In the genomic region with DNA sequence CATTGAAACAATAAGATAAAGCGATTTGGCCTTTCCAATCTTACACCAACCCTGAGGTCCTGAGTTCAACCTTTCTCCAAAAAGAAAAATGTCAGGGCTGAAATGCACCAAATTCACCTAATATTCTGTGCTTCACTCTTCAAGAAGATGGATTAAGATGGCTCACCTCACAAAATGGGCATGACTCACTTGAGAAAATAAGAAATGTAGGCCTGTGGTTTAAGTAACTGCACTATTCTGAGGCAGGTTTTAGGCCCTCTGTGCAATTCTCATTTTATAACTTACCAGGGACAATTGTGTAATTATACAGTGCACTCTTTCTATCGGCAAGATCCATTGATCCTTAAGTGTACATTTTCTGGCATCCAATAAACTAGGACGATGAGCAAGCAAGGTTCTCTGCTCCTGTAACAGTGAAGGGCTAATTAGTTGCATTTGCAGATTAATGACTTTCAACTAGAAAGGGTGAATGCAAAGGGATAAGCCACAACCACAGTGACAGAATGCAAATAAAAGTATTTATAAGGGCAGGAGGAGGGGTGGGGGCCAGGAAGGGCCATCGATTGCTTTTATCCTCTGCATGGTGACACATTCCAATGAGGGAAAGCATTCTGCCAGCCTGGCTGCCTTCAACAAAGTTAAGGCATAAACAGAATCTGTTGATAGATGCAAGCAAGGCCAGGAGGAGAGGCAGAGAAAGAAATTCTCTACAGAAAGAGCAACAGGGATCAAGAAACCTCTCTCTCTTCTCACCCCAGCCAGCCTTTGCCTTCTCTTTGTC, we compare ENCODE assay signal across 1 cellular context.
TF ChIP-seq lines count a peak whose summit lies in the region.

No MANE protein-coding gene starts in this region.

TF ChIP-seq in GM23338, 12 proteins besides CTCF, POLR2A, EP300 and RAD21 (continued from another document):
- TF ChIP-seq, protein P1, sequence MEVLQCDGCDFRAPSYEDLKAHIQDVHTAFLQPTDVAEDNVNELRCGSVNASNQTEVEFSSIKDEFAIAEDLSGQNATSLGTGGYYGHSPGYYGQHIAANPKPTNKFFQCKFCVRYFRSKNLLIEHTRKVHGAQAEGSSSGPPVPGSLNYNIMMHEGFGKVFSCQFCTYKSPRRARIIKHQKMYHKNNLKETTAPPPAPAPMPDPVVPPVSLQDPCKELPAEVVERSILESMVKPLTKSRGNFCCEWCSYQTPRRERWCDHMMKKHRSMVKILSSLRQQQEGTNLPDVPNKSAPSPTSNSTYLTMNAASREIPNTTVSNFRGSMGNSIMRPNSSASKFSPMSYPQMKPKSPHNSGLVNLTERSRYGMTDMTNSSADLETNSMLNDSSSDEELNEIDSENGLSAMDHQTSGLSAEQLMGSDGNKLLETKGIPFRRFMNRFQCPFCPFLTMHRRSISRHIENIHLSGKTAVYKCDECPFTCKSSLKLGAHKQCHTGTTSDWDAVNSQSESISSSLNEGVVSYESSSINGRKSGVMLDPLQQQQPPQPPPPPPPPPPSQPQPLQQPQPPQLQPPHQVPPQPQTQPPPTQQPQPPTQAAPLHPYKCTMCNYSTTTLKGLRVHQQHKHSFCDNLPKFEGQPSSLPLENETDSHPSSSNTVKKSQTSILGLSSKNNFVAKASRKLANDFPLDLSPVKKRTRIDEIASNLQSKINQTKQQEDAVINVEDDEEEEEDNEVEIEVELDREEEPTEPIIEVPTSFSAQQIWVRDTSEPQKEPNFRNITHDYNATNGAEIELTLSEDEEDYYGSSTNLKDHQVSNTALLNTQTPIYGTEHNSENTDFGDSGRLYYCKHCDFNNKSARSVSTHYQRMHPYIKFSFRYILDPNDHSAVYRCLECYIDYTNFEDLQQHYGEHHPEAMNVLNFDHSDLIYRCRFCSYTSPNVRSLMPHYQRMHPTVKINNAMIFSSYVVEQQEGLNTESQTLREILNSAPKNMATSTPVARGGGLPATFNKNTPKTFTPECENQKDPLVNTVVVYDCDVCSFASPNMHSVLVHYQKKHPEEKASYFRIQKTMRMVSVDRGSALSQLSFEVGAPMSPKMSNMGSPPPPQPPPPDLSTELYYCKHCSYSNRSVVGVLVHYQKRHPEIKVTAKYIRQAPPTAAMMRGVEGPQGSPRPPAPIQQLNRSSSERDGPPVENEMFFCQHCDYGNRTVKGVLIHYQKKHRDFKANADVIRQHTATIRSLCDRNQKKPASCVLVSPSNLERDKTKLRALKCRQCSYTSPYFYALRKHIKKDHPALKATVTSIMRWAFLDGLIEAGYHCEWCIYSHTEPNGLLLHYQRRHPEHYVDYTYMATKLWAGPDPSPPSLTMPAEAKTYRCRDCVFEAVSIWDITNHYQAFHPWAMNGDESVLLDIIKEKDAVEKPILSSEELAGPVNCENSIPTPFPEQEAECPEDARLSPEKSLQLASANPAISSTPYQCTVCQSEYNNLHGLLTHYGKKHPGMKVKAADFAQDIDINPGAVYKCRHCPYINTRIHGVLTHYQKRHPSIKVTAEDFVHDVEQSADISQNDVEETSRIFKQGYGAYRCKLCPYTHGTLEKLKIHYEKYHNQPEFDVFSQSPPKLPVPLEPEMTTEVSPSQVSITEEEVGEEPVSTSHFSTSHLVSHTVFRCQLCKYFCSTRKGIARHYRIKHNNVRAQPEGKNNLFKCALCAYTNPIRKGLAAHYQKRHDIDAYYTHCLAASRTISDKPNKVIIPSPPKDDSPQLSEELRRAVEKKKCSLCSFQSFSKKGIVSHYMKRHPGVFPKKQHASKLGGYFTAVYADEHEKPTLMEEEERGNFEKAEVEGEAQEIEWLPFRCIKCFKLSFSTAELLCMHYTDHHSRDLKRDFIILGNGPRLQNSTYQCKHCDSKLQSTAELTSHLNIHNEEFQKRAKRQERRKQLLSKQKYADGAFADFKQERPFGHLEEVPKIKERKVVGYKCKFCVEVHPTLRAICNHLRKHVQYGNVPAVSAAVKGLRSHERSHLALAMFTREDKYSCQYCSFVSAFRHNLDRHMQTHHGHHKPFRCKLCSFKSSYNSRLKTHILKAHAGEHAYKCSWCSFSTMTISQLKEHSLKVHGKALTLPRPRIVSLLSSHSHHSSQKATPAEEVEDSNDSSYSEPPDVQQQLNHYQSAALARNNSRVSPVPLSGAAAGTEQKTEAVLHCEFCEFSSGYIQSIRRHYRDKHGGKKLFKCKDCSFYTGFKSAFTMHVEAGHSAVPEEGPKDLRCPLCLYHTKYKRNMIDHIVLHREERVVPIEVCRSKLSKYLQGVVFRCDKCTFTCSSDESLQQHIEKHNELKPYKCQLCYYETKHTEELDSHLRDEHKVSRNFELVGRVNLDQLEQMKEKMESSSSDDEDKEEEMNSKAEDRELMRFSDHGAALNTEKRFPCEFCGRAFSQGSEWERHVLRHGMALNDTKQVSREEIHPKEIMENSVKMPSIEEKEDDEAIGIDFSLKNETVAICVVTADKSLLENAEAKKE (CRISPR knock-in tag; IDR thresholded peaks at IDR 0.05), result no peak
- TF ChIP-seq NANOG (IDR thresholded peaks at IDR 0.05; ENCODE audit: borderline replicate concordance), result no peak
- TF ChIP-seq, protein P2, sequence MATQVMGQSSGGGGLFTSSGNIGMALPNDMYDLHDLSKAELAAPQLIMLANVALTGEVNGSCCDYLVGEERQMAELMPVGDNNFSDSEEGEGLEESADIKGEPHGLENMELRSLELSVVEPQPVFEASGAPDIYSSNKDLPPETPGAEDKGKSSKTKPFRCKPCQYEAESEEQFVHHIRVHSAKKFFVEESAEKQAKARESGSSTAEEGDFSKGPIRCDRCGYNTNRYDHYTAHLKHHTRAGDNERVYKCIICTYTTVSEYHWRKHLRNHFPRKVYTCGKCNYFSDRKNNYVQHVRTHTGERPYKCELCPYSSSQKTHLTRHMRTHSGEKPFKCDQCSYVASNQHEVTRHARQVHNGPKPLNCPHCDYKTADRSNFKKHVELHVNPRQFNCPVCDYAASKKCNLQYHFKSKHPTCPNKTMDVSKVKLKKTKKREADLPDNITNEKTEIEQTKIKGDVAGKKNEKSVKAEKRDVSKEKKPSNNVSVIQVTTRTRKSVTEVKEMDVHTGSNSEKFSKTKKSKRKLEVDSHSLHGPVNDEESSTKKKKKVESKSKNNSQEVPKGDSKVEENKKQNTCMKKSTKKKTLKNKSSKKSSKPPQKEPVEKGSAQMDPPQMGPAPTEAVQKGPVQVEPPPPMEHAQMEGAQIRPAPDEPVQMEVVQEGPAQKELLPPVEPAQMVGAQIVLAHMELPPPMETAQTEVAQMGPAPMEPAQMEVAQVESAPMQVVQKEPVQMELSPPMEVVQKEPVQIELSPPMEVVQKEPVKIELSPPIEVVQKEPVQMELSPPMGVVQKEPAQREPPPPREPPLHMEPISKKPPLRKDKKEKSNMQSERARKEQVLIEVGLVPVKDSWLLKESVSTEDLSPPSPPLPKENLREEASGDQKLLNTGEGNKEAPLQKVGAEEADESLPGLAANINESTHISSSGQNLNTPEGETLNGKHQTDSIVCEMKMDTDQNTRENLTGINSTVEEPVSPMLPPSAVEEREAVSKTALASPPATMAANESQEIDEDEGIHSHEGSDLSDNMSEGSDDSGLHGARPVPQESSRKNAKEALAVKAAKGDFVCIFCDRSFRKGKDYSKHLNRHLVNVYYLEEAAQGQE (IDR thresholded peaks at IDR 0.05; ENCODE audit: unreplicated experiment), result no peak
- no peak for TF ChIP-seq CREB1 (CRISPR knock-in tag; IDR thresholded peaks at IDR 0.05; ENCODE audit: low read depth)
